In the genomic region with DNA sequence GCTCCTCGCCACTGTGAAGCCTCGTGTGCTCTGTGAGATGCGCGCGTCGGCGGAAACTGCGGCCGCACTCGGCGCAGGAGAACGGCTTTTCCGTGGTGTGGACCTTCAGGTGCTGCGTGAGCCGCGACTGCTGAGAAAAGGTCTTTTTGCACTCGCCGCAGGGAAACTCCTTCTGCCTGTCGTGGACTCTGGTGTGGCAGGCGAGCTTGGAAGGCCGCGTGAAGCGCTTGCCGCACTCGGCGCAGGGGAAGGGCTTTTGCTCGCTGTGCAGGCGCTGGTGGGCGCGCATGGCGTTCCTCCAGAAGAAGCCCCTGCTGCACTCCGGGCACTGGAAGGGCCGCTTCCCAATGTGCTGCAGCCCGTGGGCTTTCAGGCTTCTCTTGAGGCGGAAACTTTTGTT, we compare ENCODE assay signal across 26 cellular contexts. TPM values are rescaled to one million over a fixed set of nuclear protein-coding genes. Genes with fewer than 3 reads are reported as not detected.
DNase-seq lines count a peak whose midpoint lies in the region; ATAC-seq, FAIRE-seq and TF ChIP-seq lines count a peak whose summit lies in the region.
"Had no signal": no experiment of that assay in that cellular context is flagged by ENCODE, and none has a peak within 500 bp of the region (broad histone marks: within the 10 kb centered on the region; RNA-seq: fewer than 3 reads in every experiment).

No MANE protein-coding gene starts in this region.

- FAIRE-seq in H1 (lab: Jason Lieb, UNC): no peak
- FAIRE-seq: A204.1, GM12878, GM12892, GM18507 had no signal

- TF ChIP-seq POLR2A in H1 (IDR thresholded peaks at IDR 0.05; ENCODE audit: control extremely low read depth in 1 of 2, low read depth in 2 of 2, low read length in 2 of 2): no peak

- TF ChIP-seq RAD21 in H1 (IDR thresholded peaks at IDR 0.05 in 1 of 2, conservative IDR thresholded peaks at IDR 0.05 in 1 of 2; ENCODE audit: low read depth in 2 of 2, low read length in 2 of 2): no peak

- no peak overlapping the region for H3K23ac ChIP-seq in H1 (ENCODE audit: insufficient read length)

- H4K91ac ChIP-seq in H1 (replicated peaks; ENCODE audit: insufficient read length, low read length): no peak overlapping the region

- no peaks in the 10 kb centered on the region for H3K9me2 ChIP-seq in MM.1S (replicated peaks; ENCODE audit: insufficient read depth, low read length)

- no peak overlapping the region for H3K14ac ChIP-seq in H1 (ENCODE audit: insufficient read length)

- H3K4me1 ChIP-seq in BLaER1 (peaks cover 66% of the 10 kb centered on the region), H1 (replicated peaks in 1 of 4; ENCODE audit: control insufficient read depth in 3 of 4, insufficient read depth in 4 of 4, low read length in 3 of 4) (no peaks in the 10 kb centered on the region), upper lobe of right lung (no peaks in the 10 kb centered on the region), MM.1S (ENCODE audit: low read length) (no peaks in the 10 kb centered on the region)
- H3K4me1 ChIP-seq in BLaER1 treated with 17β-estradiol and CSF1 and Interleukin-3, amounts not matched to agents 10 nM and 100 nM: peaks cover 18 to 57% (median 32%) of the 10 kb centered on the region in 10 experiments
- H3K4me1 ChIP-seq: BE2C had no signal

- TF ChIP-seq EP300 in H1 (IDR thresholded peaks at IDR 0.05; ENCODE audit: borderline replicate concordance in 1 of 2, low read depth in 2 of 2, low read length in 2 of 2): no peak

- H3K9ac ChIP-seq in BLaER1 (peak overlapping the region; percentile 84), H1 (replicated peaks in 1 of 4; ENCODE audit: extremely low read depth in 1 of 4, low read depth in 3 of 4, low read length in 3 of 4) (no peak overlapping the region), MM.1S (ENCODE audit: low read length) (no peak overlapping the region)
- peak overlapping the region in 10 of 11 experiments; percentile 27 to 73 (median 63); a peak in 18 of 22 replicates for H3K9ac ChIP-seq in BLaER1 treated with 17β-estradiol and CSF1 and Interleukin-3, amounts not matched to agents 10 nM and 100 nM

- no peaks in the 10 kb centered on the region for H3K36me3 ChIP-seq in BLaER1
- H3K36me3 ChIP-seq in BLaER1 treated with 17β-estradiol and CSF1 and Interleukin-3, amounts not matched to agents 10 nM and 100 nM: peaks cover 0 to 9% (median 0%) of the 10 kb centered on the region in 11 experiments; a peak in 2 of 22 replicates
- H3K36me3 ChIP-seq in H1 (ENCODE audit: control insufficient read depth in 2 of 4, insufficient read depth in 4 of 4, low read length in 3 of 4): peaks cover 0 to 3% (median 0%) of the 10 kb centered on the region in 4 experiments; a peak in 1 of 8 replicates
- no peaks in the 10 kb centered on the region for H3K36me3 ChIP-seq in upper lobe of right lung
- no peaks in the 10 kb centered on the region for H3K36me3 ChIP-seq in MM.1S (replicated peaks; ENCODE audit: insufficient read depth, low read length)
- H3K36me3 ChIP-seq: BE2C had no signal

- H3K4me3 ChIP-seq in BLaER1 (peak overlapping the region; percentile 69), H1 (ENCODE audit: extremely low read depth in 1 of 4, insufficient read depth in 2 of 4, low read depth in 3 of 4, low read length in 4 of 4) (no peak overlapping the region), upper lobe of right lung (no peak overlapping the region), MM.1S (ENCODE audit: low read length) (no peak overlapping the region)
- peak overlapping the region; percentile 45 to 70 (median 59) for H3K4me3 ChIP-seq in BLaER1 treated with 17β-estradiol and CSF1 and Interleukin-3, amounts not matched to agents 10 nM and 100 nM
- H3K4me3 ChIP-seq: GM12878 had no signal

- H4K5ac ChIP-seq in H1 (ENCODE audit: insufficient read length, low read depth, low read length): no peak overlapping the region

- H3K4ac ChIP-seq in H1 (replicated peaks; ENCODE audit: insufficient read length, low read depth, low read length): no peak overlapping the region

- peak overlapping the region; percentile 94 for H3K4me2 ChIP-seq in BLaER1
- peak overlapping the region; percentile 78 to 100 (median 97) for H3K4me2 ChIP-seq in BLaER1 treated with 17β-estradiol and CSF1 and Interleukin-3, amounts not matched to agents 10 nM and 100 nM
- no peak overlapping the region for H3K4me2 ChIP-seq in H1 (ENCODE audit: insufficient read depth in 1 of 2, low read depth in 2 of 2, low read length in 2 of 2)
- H3K4me2 ChIP-seq in MM.1S (ENCODE audit: low read depth, low read length): no peak overlapping the region

- H3K79me1 ChIP-seq in H1 (ENCODE audit: low read depth, low read length): no peaks in the 10 kb centered on the region

- CTCF ChIA-PET in H1 (lab: Charles Lee; ENCODE audit: partially characterized antibody): interaction anchor here (0.9 to 4.1 kb wide), 6 partner anchors 10 to 149 kb away, joined by 3 to 23 read pairs (median 4); a partner anchor contains a TSS

- no peak overlapping the region for H2AK5ac ChIP-seq in H1 (ENCODE audit: low read depth, low read length)

- no peak overlapping the region for H2AFZ ChIP-seq in H1 (ENCODE audit: low read length)
- no peak overlapping the region for H2AFZ ChIP-seq in MM.1S (ENCODE audit: low read length)

- no peaks in the 10 kb centered on the region for H3K79me2 ChIP-seq in H1 (ENCODE audit: control insufficient read depth in 1 of 2, insufficient read depth in 2 of 2, low read length in 2 of 2)
- no peaks in the 10 kb centered on the region for H3K79me2 ChIP-seq in MM.1S (ENCODE audit: low read length)

- no peak for DNase-seq in H1 (ENCODE audit: low read depth in 1 of 2, low spot score in 2 of 2)
- DNase-seq in upper lobe of right lung: peak; percentile 53
- no peak for DNase-seq in MM.1S
- no peak for DNase-seq in effector CD8-positive, alpha-beta T cell (lab: John Stamatoyannopoulos, UW)
- no peak for DNase-seq in midbrain (lab: John Stamatoyannopoulos, UW)
- DNase-seq: 8988T; ACHN; BE2C; C1 segment of cervical spinal cord; CD4-positive, alpha-beta memory T cell; CD4-positive, CD25-positive, alpha-beta regulatory T cell; CD8-positive, alpha-beta memory T cell; COR-L47; DMS 273 treated with DMSO at 0.1 percent for 48 hours; DMS153; DMS53; DMS79; DND-41; EL; GDM1 had no signal

- intact Hi-C loops in upper lobe of right lung (cut with DNase I): no loop called here

- H3K27ac ChIP-seq in BLaER1 (peak overlapping the region; percentile 92), H1 (ENCODE audit: low read depth, low read length) (no peak overlapping the region), upper lobe of right lung (no peak overlapping the region), MM.1S (ENCODE audit: low read length) (no peak overlapping the region)
- H3K27ac ChIP-seq in BLaER1 treated with 17β-estradiol and CSF1 and Interleukin-3, amounts not matched to agents 10 nM and 100 nM: peak overlapping the region in 5 of 11 experiments; percentile 3 to 64 (median 48); a peak in 10 of 22 replicates

- no peak overlapping the region for H3K56ac ChIP-seq in H1 (replicated peaks; ENCODE audit: insufficient read length, low read depth, low read length)

- no peak overlapping the region for H2BK20ac ChIP-seq in H1 (ENCODE audit: low read length)

- H4K20me1 ChIP-seq in BLaER1: no peaks in the 10 kb centered on the region
- H4K20me1 ChIP-seq in BLaER1 treated with 17β-estradiol and CSF1 and Interleukin-3, amounts not matched to agents 10 nM and 100 nM: peaks cover 0 to 14% (median 0%) of the 10 kb centered on the region in 11 experiments; a peak in 3 of 22 replicates
- no peaks in the 10 kb centered on the region for H4K20me1 ChIP-seq in H1 (replicated peaks in 1 of 2; ENCODE audit: control insufficient read depth in 1 of 2, insufficient read depth in 2 of 2, low read length in 2 of 2)
- H4K20me1 ChIP-seq in MM.1S (ENCODE audit: insufficient read depth, low read length): no peaks in the 10 kb centered on the region

- 0 out of 2 replicates have a peak overlapping the region, but pooled peaks have one; percentile 16 for H2BK15ac ChIP-seq in H1 (ENCODE audit: low read length)

- H2BK5ac ChIP-seq in H1 (ENCODE audit: low read depth, low read length): no peak overlapping the region

- no peaks in the 10 kb centered on the region for H3F3A ChIP-seq in MM.1S (ENCODE audit: insufficient read depth, low read length)

- no peaks in the 10 kb centered on the region for H3K23me2 ChIP-seq in H1 (ENCODE audit: low read depth, low read length)

- H3K9me3 ChIP-seq in BLaER1 (no peaks in the 10 kb centered on the region), H1 (ENCODE audit: insufficient read depth in 2 of 2, low read depth in 1 of 2, low read length in 1 of 2) (no peaks in the 10 kb centered on the region), upper lobe of right lung (no peaks in the 10 kb centered on the region), MM.1S (replicated peaks; ENCODE audit: insufficient read depth, low read length) (no peaks in the 10 kb centered on the region)
- no peaks in the 10 kb centered on the region for H3K9me3 ChIP-seq in BLaER1 treated with 17β-estradiol and CSF1 and Interleukin-3, amounts not matched to agents 10 nM and 100 nM (replicated peaks in 1 of 11)
- H3K9me3 ChIP-seq: BE2C had no signal

- no peaks in the 10 kb centered on the region for H3K27me3 ChIP-seq in BLaER1
- peaks cover 0 to 31% (median 0%) of the 10 kb centered on the region in 11 experiments; a peak in 9 of 22 replicates for H3K27me3 ChIP-seq in BLaER1 treated with 17β-estradiol and CSF1 and Interleukin-3, amounts not matched to agents 10 nM and 100 nM
- no peaks in the 10 kb centered on the region for H3K27me3 ChIP-seq in H1 (replicated peaks in 1 of 4; ENCODE audit: control insufficient read depth in 3 of 4, extremely low read depth in 1 of 4, insufficient read depth in 3 of 4, low read length in 3 of 4)
- no peaks in the 10 kb centered on the region for H3K27me3 ChIP-seq in upper lobe of right lung
- no peaks in the 10 kb centered on the region for H3K27me3 ChIP-seq in MM.1S (replicated peaks; ENCODE audit: insufficient read depth, low read length)
- H3K27me3 ChIP-seq: BE2C had no signal

- POLR2A ChIA-PET in H1 (lab: Charles Lee; ENCODE audit: partially characterized antibody): interaction anchor here (1.1 to 1.3 kb wide), 3 partner anchors 21 to 65 kb away, joined by 3 to 4 read pairs (median 3); no protein-coding TSS in a partner anchor

- TF ChIP-seq CTCF in H1 (IDR thresholded peaks at IDR 0.05; ENCODE audit: control extremely low read depth in 1 of 3, insufficient read depth in 1 of 3, low read depth in 1 of 3, low read length in 3 of 3) (no peak), upper lobe of right lung (IDR thresholded peaks at IDR 0.05) (no peak), MM.1S (IDR thresholded peaks at IDR 0.05; ENCODE audit: low read length) (no peak)

- H4K8ac ChIP-seq in H1 (ENCODE audit: extremely low read depth, insufficient read depth, low read length): no peak overlapping the region; the same call in 1 of the 2 replicates

- H2BK12ac ChIP-seq in H1 (ENCODE audit: low read depth, low read length): no peak overlapping the region

- no peak overlapping the region for H2BK120ac ChIP-seq in H1 (replicated peaks; ENCODE audit: low read depth, low read length)

- WGBS in H1 (ENCODE audit: extremely low coverage in 1 of 2, insufficient coverage in 1 of 2, insufficient read length in 1 of 2, insufficient replicate concordance in 2 of 2, low coverage in 1 of 2, low lambda C conversion rate in 2 of 2, missing lambda C conversion rate in 1 of 2), 2 experiments: 95% methylated on average over 34 of the region's 35 CpGs; no CpG with 5 or more reads in 1 of the 2 experiments

- no peak overlapping the region for H3K18ac ChIP-seq in H1 (ENCODE audit: extremely low read depth, low read length)

- ATAC-seq in upper lobe of right lung: no peak
- ATAC-seq: GM12878 had no signal

RNA-seq across cellular contexts. Expression of a gene that starts 13.7 kb away (rescaled TPM):
- 15.8 and 16.3 TPM in 2 replicates for total RNA-seq in H1 (2021; fragmentation: NEBNext Ultra II Directional; extraction: Animal tissue kit (Norgen Biotek cat#: 25700))
- polyA plus RNA-seq in H1 (2011; rRNA removed): 7.7 and 8.3 TPM in 2 replicates
- 9.7 TPM for polyA plus RNA-seq in H1 (2011; cell fraction: cytosol; rRNA removed)
- polyA plus RNA-seq in H1 (2011; cell fraction: nucleus; rRNA removed): 11.8 TPM
- polyA plus RNA-seq in H1 (2012, experiment 1 of 2): 8.8 to 11.6 TPM (median 11.2 TPM) in 4 replicates
- 4.3 TPM for polyA plus RNA-seq in H1 (2012, experiment 2 of 2)
- polyA plus RNA-seq in H1 (2013, experiment 1 of 2): 7.2 TPM
- 7.1 TPM for polyA plus RNA-seq in H1 (2013, experiment 2 of 2)
- polyA minus RNA-seq in H1 (2011; rRNA and poly(A)+ RNA removed): 15.4 and 16.4 TPM in 2 replicates
- 11.0 TPM for polyA minus RNA-seq in H1 (2011; cell fraction: cytosol; rRNA and poly(A)+ RNA removed)
- 14.8 TPM for polyA minus RNA-seq in H1 (2011; cell fraction: nucleus; rRNA and poly(A)+ RNA removed)
- total RNA-seq in upper lobe of right lung: 5.6 TPM

RNA-seq across cellular contexts. Expression of a gene that starts 21.9 kb away (rescaled TPM):
- total RNA-seq in H1 (2021; fragmentation: NEBNext Ultra II Directional; extraction: Animal tissue kit (Norgen Biotek cat#: 25700)): 4.0 and 6.1 TPM in 2 replicates
- 3.4 and 4.5 TPM in 2 replicates for polyA plus RNA-seq in H1 (2011; rRNA removed)
- polyA plus RNA-seq in H1 (2011; cell fraction: cytosol; rRNA removed): 6.6 TPM
- 3.8 TPM for polyA plus RNA-seq in H1 (2011; cell fraction: nucleus; rRNA removed)
- 4.4 to 6.9 TPM (median 5.2 TPM) in 4 replicates for polyA plus RNA-seq in H1 (2012, experiment 1 of 2)
- polyA plus RNA-seq in H1 (2012, experiment 2 of 2): 2.0 TPM
- polyA plus RNA-seq in H1 (2013, experiment 1 of 2): 4.5 TPM
- polyA plus RNA-seq in H1 (2013, experiment 2 of 2): 4.1 TPM
- 4.4 and 4.9 TPM in 2 replicates for polyA minus RNA-seq in H1 (2011; rRNA and poly(A)+ RNA removed)
- polyA minus RNA-seq in H1 (2011; cell fraction: cytosol; rRNA and poly(A)+ RNA removed): 5.5 TPM
- polyA minus RNA-seq in H1 (2011; cell fraction: nucleus; rRNA and poly(A)+ RNA removed): 2.8 TPM
- 1.4 TPM for total RNA-seq in upper lobe of right lung

RNA-seq across cellular contexts. Expression of a gene that starts 43.0 kb away (rescaled TPM):
- 62.2 and 63.5 TPM in 2 replicates for total RNA-seq in H1 (2021; fragmentation: NEBNext Ultra II Directional; extraction: Animal tissue kit (Norgen Biotek cat#: 25700))
- polyA plus RNA-seq in H1 (2011; rRNA removed): 52.7 and 58.9 TPM in 2 replicates
- polyA plus RNA-seq in H1 (2011; cell fraction: cytosol; rRNA removed): 23.2 TPM
- 59.5 TPM for polyA plus RNA-seq in H1 (2011; cell fraction: nucleus; rRNA removed)
- 26.3 to 32.8 TPM (median 30.3 TPM) in 4 replicates for polyA plus RNA-seq in H1 (2012, experiment 1 of 2)
- 6.2 TPM for polyA plus RNA-seq in H1 (2012, experiment 2 of 2)
- polyA plus RNA-seq in H1 (2013, experiment 1 of 2): 35.1 TPM
- 35.0 TPM for polyA plus RNA-seq in H1 (2013, experiment 2 of 2)
- 128 and 158 TPM in 2 replicates for polyA minus RNA-seq in H1 (2011; rRNA and poly(A)+ RNA removed)
- polyA minus RNA-seq in H1 (2011; cell fraction: cytosol; rRNA and poly(A)+ RNA removed): 46.4 TPM
- 93.4 TPM for polyA minus RNA-seq in H1 (2011; cell fraction: nucleus; rRNA and poly(A)+ RNA removed)
- 14.5 TPM for total RNA-seq in upper lobe of right lung

Comparison
In these comparisons a context has a peak if more than half of its experiments do, and no peak if none do; other contexts are left out.
1. H3K4me2 ChIP-seq: peak in BLaER1 (single experiment) and BLaER1 treated with 17β-estradiol and CSF1 and Interleukin-3, amounts not matched to agents 10 nM and 100 nM (11 of 11); none in H1 (0 of 2) and MM.1S (single experiment).
2. H3K4me3 ChIP-seq: peak in BLaER1 (single experiment) and BLaER1 treated with 17β-estradiol and CSF1 and Interleukin-3, amounts not matched to agents 10 nM and 100 nM (10 of 10); none in H1 (0 of 4), upper lobe of right lung (single experiment) and MM.1S (single experiment).
3. H3K9ac ChIP-seq: peak in BLaER1 (single experiment) and BLaER1 treated with 17β-estradiol and CSF1 and Interleukin-3, amounts not matched to agents 10 nM and 100 nM (10 of 11); none in H1 (0 of 4) and MM.1S (single experiment).